Comparison of ENCODE assay signal across 9 cellular contexts in genomic region chr1:160098852-160099647, GRCh38. TPM values are rescaled to one million over a fixed set of nuclear protein-coding genes. Genes with fewer than 3 reads are reported as not detected.
DNase-seq lines count a peak whose midpoint lies in the region; ATAC-seq, FAIRE-seq and TF ChIP-seq lines count a peak whose summit lies in the region.
"Had no signal": no experiment of that assay in that cellular context is flagged by ENCODE, and none has a peak within 500 bp of the region (broad histone marks: within the 10 kb centered on the region; RNA-seq: fewer than 3 reads in every experiment).

No MANE protein-coding gene starts in this region.

- POLR2A ChIA-PET in BJ (lab: Charles Lee) (no interaction called here), HepG2 (lab: Yijun Ruan, JAX) (interaction anchor here (1.0 to 2.2 kb wide), 9 partner anchors 10 to 186 kb away, joined by 3 to 14 read pairs (median 6); partner anchors contain the start of genes DCAF8, KCNJ10 and PEX19)

- WGBS in HepG2 (ENCODE audit: low lambda C conversion rate): 1% methylated on average over 13 of the region's 40 CpGs

- in situ Hi-C loops in HepG2 (cut with HindIII; ENCODE audit: extremely low pct_ligation_motif_present, low pct_unique_long_range_greater_than_20kb): no loop called here

- peaks cover 18% of the 10 kb centered on the region for H3K79me2 ChIP-seq in HepG2 (ENCODE audit: insufficient read depth, low read length)

- CTCF ChIA-PET in BJ (lab: Yijun Ruan, JAX): interaction anchor here (0.8 to 4.3 kb wide), 8 partner anchors 10 to 192 kb away, joined by 3 to 46 read pairs (median 9); no protein-coding TSS in a partner anchor
- CTCF ChIA-PET in HepG2 (lab: Yijun Ruan, JAX; ENCODE audit: low intra/inter-chr PET ratio, low total read pairs): no interaction called here

- peak; percentile 20 to 72; a peak in 2 of 4 replicates for TF ChIP-seq POLR2A in HepG2 (IDR thresholded peaks at IDR 0.05; ENCODE audit: insufficient read depth in 1 of 2, low read depth in 2 of 2, low read length in 2 of 2)

- no peaks in the 10 kb centered on the region for H4K20me1 ChIP-seq in HepG2 (ENCODE audit: insufficient read depth, low read length)

- peak; percentile 46 for FAIRE-seq in HepG2 (lab: Jason Lieb, UNC)
- FAIRE-seq: TTC549 had no signal

- DNase-seq in BJ (ENCODE audit: low read depth): peak; percentile 41
- peak; percentile 97 for DNase-seq in NCI-H526 treated with DMSO at 0.1 percent for 48 hours (lab: John Stamatoyannopoulos, UW)
- peak; percentile 99 for DNase-seq in activated CD4-positive, alpha-beta T cell treated with anti-CD3 and anti-CD28 coated beads, Interleukin-2, amount 50 U/mL, for 1 hour
- DNase-seq in dedifferentiated amniotic fluid mesenchymal stem cell (ENCODE audit: extremely low spot score): peak; percentile 92
- DNase-seq in HepG2 (ENCODE audit: low spot score): peak; percentile 85
- DNase-seq in stimulated activated CD4-positive, alpha-beta T cell treated with anti-CD3 and anti-CD28 coated beads, Interleukin-2, amount 100 ng/mL, for 4 hours (ENCODE audit: low read depth): peak; percentile 98

- intact Hi-C loops in HepG2 (cut with micrococcal nuclease; ENCODE audit: unreplicated experiment): no loop called here

- H3K27me3 ChIP-seq in BJ (ENCODE audit: control insufficient read depth, insufficient read depth, low read length): no peaks in the 10 kb centered on the region
- H3K27me3 ChIP-seq in HepG2 (ENCODE audit: control insufficient read depth in 1 of 2, insufficient read depth in 2 of 2, low read length in 2 of 2): no peaks in the 10 kb centered on the region

- H3K27ac ChIP-seq in HepG2 (ENCODE audit: extremely low read length, insufficient read depth, low read length): peak overlapping the region; percentile 67

- H3K4me3 ChIP-seq in BJ (ENCODE audit: low read depth, low read length) (peak overlapping the region; percentile 65), HepG2 (replicated peaks in 1 of 3; ENCODE audit: insufficient read depth in 1 of 3, low read depth in 2 of 3, low read length in 3 of 3) (peak overlapping the region; percentile 69 to 76 (median 70))

- TSS peak; percentile 97 for BruUV-seq in HepG2 (replicated peaks; lab: Mats Ljungman, UMichigan)

- TF ChIP-seq RAD21 in HepG2 (CRISPR knock-in tag; IDR thresholded peaks at IDR 0.05): no peak

- peaks cover 87% of the 10 kb centered on the region for H3K4me1 ChIP-seq in HepG2 (ENCODE audit: insufficient read depth, low read length)

- H3K9me3 ChIP-seq in HepG2 (ENCODE audit: low read length): no peaks in the 10 kb centered on the region

- peak overlapping the region; percentile 76 for H2AFZ ChIP-seq in HepG2 (ENCODE audit: low read length)

- H3K36me3 ChIP-seq in BJ (ENCODE audit: control insufficient read depth, insufficient read depth, low read length) (no peaks in the 10 kb centered on the region), HepG2 (replicated peaks in 1 of 2; ENCODE audit: control insufficient read depth in 1 of 2, insufficient read depth in 2 of 2, low read length in 2 of 2) (no peaks in the 10 kb centered on the region; a peak in 1 of 5 replicates)

- ATAC-seq in GM19324 (IDR thresholded peaks at IDR 0.05; ENCODE audit: low FRiP score, unreplicated experiment) (peak; percentile 90), HG03457 (IDR thresholded peaks at IDR 0.05; ENCODE audit: unreplicated experiment) (peak; percentile 77), HepG2 (peak; percentile 79)

- H3K4me2 ChIP-seq in HepG2 (ENCODE audit: low read depth, low read length): peak overlapping the region; percentile 100

- no peak for TF ChIP-seq EP300 in HepG2 (IDR thresholded peaks at IDR 0.05; ENCODE audit: low read depth in 2 of 2, low read length in 2 of 2)
- TF ChIP-seq EP300 in HepG2 (CRISPR knock-in tag; IDR thresholded peaks at IDR 0.05; ENCODE audit: borderline replicate concordance): no peak

- peak overlapping the region; percentile 72 for H3K9ac ChIP-seq in HepG2 (ENCODE audit: insufficient read depth, low read depth, low read length)

- TF ChIP-seq CTCF in BJ (IDR thresholded peaks at IDR 0.05; ENCODE audit: insufficient read depth, low read depth, low read length) (no peak), HepG2 (CRISPR knock-in tag; IDR thresholded peaks at IDR 0.05) (peak; percentile 10; the same call in 1 of the 2 replicates)

RNA-seq across cellular contexts. Expression of gene IGSF8, which starts 0.6 kb away (rescaled TPM):
- polyA plus RNA-seq in BJ (2011; rRNA removed) (17.4 and 29.7 TPM in 2 replicates), HepG2 (2011; rRNA removed) (41.0 and 52.1 TPM in 2 replicates)
- polyA minus RNA-seq in BJ (2011; rRNA and poly(A)+ RNA removed): 9.3 and 11.9 TPM in 2 replicates
- 8.0 and 24.0 TPM in 2 replicates for total RNA-seq in HepG2 (2016; rRNA removed; fragmentation: Illumina TruSeq; extraction: Trizol)
- 1.8 and 1.9 TPM in 2 replicates for total RNA-seq in HepG2 (2016; cell fraction: cytosol; rRNA removed; fragmentation: Illumina TruSeq; extraction: Trizol; ENCODE audit: low read depth)
- total RNA-seq in HepG2 (2016; cell fraction: insoluble cytoplasmic fraction; rRNA removed; fragmentation: Illumina TruSeq; extraction: Trizol): 7.7 and 25.9 TPM in 2 replicates
- total RNA-seq in HepG2 (2016; cell fraction: membrane; rRNA removed; fragmentation: Illumina TruSeq; extraction: Trizol): 3.4 and 4.0 TPM in 2 replicates
- total RNA-seq in HepG2 (2016; cell fraction: nucleus; rRNA removed; fragmentation: Illumina TruSeq; extraction: Trizol): 24.1 and 29.5 TPM in 2 replicates
- polyA plus RNA-seq in HepG2 (2011; cell fraction: cytosol; rRNA removed): 36.7 and 58.5 TPM in 2 replicates
- 81.8 and 93.4 TPM in 2 replicates for polyA plus RNA-seq in HepG2 (2011; cell fraction: nucleus; rRNA removed)
- 24.4 and 32.1 TPM in 2 replicates for polyA plus RNA-seq in HepG2 (2012)
- 1.6 and 1.8 TPM in 2 replicates for polyA plus RNA-seq in HepG2 (2016; cell fraction: cytosol; fragmentation: Illumina TruSeq; extraction: Trizol; ENCODE audit: low read depth)
- polyA plus RNA-seq in HepG2 (2016; cell fraction: insoluble cytoplasmic fraction; fragmentation: Illumina TruSeq; extraction: Trizol; ENCODE audit: low read depth): 7.6 and 8.9 TPM in 2 replicates
- polyA plus RNA-seq in HepG2 (2016; cell fraction: membrane; fragmentation: Illumina TruSeq; extraction: Trizol; ENCODE audit: low read depth): 2.6 and 3.2 TPM in 2 replicates
- polyA plus RNA-seq in HepG2 (2016; cell fraction: nucleus; fragmentation: Illumina TruSeq; extraction: Trizol; ENCODE audit: insufficient read depth, low read depth): 46.1 TPM in 2 replicates
- 27.5 and 60.2 TPM in 2 replicates for polyA minus RNA-seq in HepG2 (2011; rRNA and poly(A)+ RNA removed; ENCODE audit: low replicate concordance)
- polyA minus RNA-seq in HepG2 (2011; cell fraction: cytosol; rRNA and poly(A)+ RNA removed): 25.5 and 26.7 TPM in 2 replicates
- 11.6 and 14.0 TPM in 2 replicates for polyA minus RNA-seq in HepG2 (2011; cell fraction: nucleus; rRNA and poly(A)+ RNA removed)

RNA-seq across cellular contexts. Expression of gene ATP1A2, which starts 16.5 kb away (rescaled TPM):
- 0.49 and 1.1 TPM in 2 replicates for polyA plus RNA-seq in BJ (2011; rRNA removed)
- polyA minus RNA-seq in BJ (2011; rRNA and poly(A)+ RNA removed): 0.26 and 0.47 TPM in 2 replicates
- total RNA-seq in HepG2 (2016; rRNA removed; fragmentation: Illumina TruSeq; extraction: Trizol): not detected in 2 replicates
- not detected in 2 replicates for total RNA-seq in HepG2 (2016; cell fraction: cytosol; rRNA removed; fragmentation: Illumina TruSeq; extraction: Trizol; ENCODE audit: low read depth)
- total RNA-seq in HepG2 (2016; cell fraction: insoluble cytoplasmic fraction; rRNA removed; fragmentation: Illumina TruSeq; extraction: Trizol): 0.02 TPM in 1 of 2 replicates, not detected in the other
- total RNA-seq in HepG2 (2016; cell fraction: membrane; rRNA removed; fragmentation: Illumina TruSeq; extraction: Trizol): 0.03 TPM in 1 of 2 replicates, not detected in the other
- total RNA-seq in HepG2 (2016; cell fraction: nucleus; rRNA removed; fragmentation: Illumina TruSeq; extraction: Trizol): not detected in 2 replicates
- polyA plus RNA-seq in HepG2 (2011; rRNA removed): 0.16 TPM in 2 replicates
- 0.04 and 0.16 TPM in 2 replicates for polyA plus RNA-seq in HepG2 (2011; cell fraction: cytosol; rRNA removed)
- 0.50 and 1.3 TPM in 2 replicates for polyA plus RNA-seq in HepG2 (2011; cell fraction: nucleus; rRNA removed)
- 0.16 and 0.95 TPM in 2 replicates for polyA plus RNA-seq in HepG2 (2012)
- polyA plus RNA-seq in HepG2 (2016; cell fraction: cytosol; fragmentation: Illumina TruSeq; extraction: Trizol; ENCODE audit: low read depth): not detected in 2 replicates
- polyA plus RNA-seq in HepG2 (2016; cell fraction: insoluble cytoplasmic fraction; fragmentation: Illumina TruSeq; extraction: Trizol; ENCODE audit: low read depth): not detected in 2 replicates
- polyA plus RNA-seq in HepG2 (2016; cell fraction: membrane; fragmentation: Illumina TruSeq; extraction: Trizol; ENCODE audit: low read depth): not detected in 2 replicates
- not detected in 2 replicates for polyA plus RNA-seq in HepG2 (2016; cell fraction: nucleus; fragmentation: Illumina TruSeq; extraction: Trizol; ENCODE audit: insufficient read depth, low read depth)
- polyA minus RNA-seq in HepG2 (2011; rRNA and poly(A)+ RNA removed; ENCODE audit: low replicate concordance): 0.07 and 0.44 TPM in 2 replicates
- polyA minus RNA-seq in HepG2 (2011; cell fraction: cytosol; rRNA and poly(A)+ RNA removed): 0.18 and 0.79 TPM in 2 replicates
- 0.26 and 0.37 TPM in 2 replicates for polyA minus RNA-seq in HepG2 (2011; cell fraction: nucleus; rRNA and poly(A)+ RNA removed)

RNA-seq across cellular contexts. Expression of gene KCNJ9, which starts 17.7 kb away (rescaled TPM):
- polyA plus RNA-seq in BJ (2011; rRNA removed): not detected in 2 replicates
- not detected in 2 replicates for polyA minus RNA-seq in BJ (2011; rRNA and poly(A)+ RNA removed)
- not detected in 2 replicates for total RNA-seq in HepG2 (2016; rRNA removed; fragmentation: Illumina TruSeq; extraction: Trizol)
- total RNA-seq in HepG2 (2016; cell fraction: cytosol; rRNA removed; fragmentation: Illumina TruSeq; extraction: Trizol; ENCODE audit: low read depth): not detected in 2 replicates
- not detected in 2 replicates for total RNA-seq in HepG2 (2016; cell fraction: insoluble cytoplasmic fraction; rRNA removed; fragmentation: Illumina TruSeq; extraction: Trizol)
- not detected in 2 replicates for total RNA-seq in HepG2 (2016; cell fraction: membrane; rRNA removed; fragmentation: Illumina TruSeq; extraction: Trizol)
- total RNA-seq in HepG2 (2016; cell fraction: nucleus; rRNA removed; fragmentation: Illumina TruSeq; extraction: Trizol): not detected in 2 replicates
- polyA plus RNA-seq in HepG2 (2011; rRNA removed): not detected in 2 replicates
- 0.01 TPM in 1 of 2 replicates, not detected in the other for polyA plus RNA-seq in HepG2 (2011; cell fraction: cytosol; rRNA removed)
- polyA plus RNA-seq in HepG2 (2011; cell fraction: nucleus; rRNA removed): 0.03 and 0.06 TPM in 2 replicates
- polyA plus RNA-seq in HepG2 (2012): not detected in 2 replicates
- not detected in 2 replicates for polyA plus RNA-seq in HepG2 (2016; cell fraction: cytosol; fragmentation: Illumina TruSeq; extraction: Trizol; ENCODE audit: low read depth)
- not detected in 2 replicates for polyA plus RNA-seq in HepG2 (2016; cell fraction: insoluble cytoplasmic fraction; fragmentation: Illumina TruSeq; extraction: Trizol; ENCODE audit: low read depth)
- not detected in 2 replicates for polyA plus RNA-seq in HepG2 (2016; cell fraction: membrane; fragmentation: Illumina TruSeq; extraction: Trizol; ENCODE audit: low read depth)
- polyA plus RNA-seq in HepG2 (2016; cell fraction: nucleus; fragmentation: Illumina TruSeq; extraction: Trizol; ENCODE audit: insufficient read depth, low read depth): not detected in 2 replicates
- not detected in 2 replicates for polyA minus RNA-seq in HepG2 (2011; rRNA and poly(A)+ RNA removed; ENCODE audit: low replicate concordance)
- polyA minus RNA-seq in HepG2 (2011; cell fraction: cytosol; rRNA and poly(A)+ RNA removed): not detected in 2 replicates
- polyA minus RNA-seq in HepG2 (2011; cell fraction: nucleus; rRNA and poly(A)+ RNA removed): not detected in 2 replicates

RNA-seq across cellular contexts. Expression of gene KCNJ10, which starts 29.1 kb away (rescaled TPM):
- polyA plus RNA-seq in BJ (2011; rRNA removed): not detected in 2 replicates
- not detected in 2 replicates for polyA minus RNA-seq in BJ (2011; rRNA and poly(A)+ RNA removed)
- 4.1 and 4.4 TPM in 2 replicates for total RNA-seq in HepG2 (2016; rRNA removed; fragmentation: Illumina TruSeq; extraction: Trizol)
- 1.3 and 1.6 TPM in 2 replicates for total RNA-seq in HepG2 (2016; cell fraction: cytosol; rRNA removed; fragmentation: Illumina TruSeq; extraction: Trizol; ENCODE audit: low read depth)
- 3.2 and 4.0 TPM in 2 replicates for total RNA-seq in HepG2 (2016; cell fraction: insoluble cytoplasmic fraction; rRNA removed; fragmentation: Illumina TruSeq; extraction: Trizol)
- 3.8 and 4.4 TPM in 2 replicates for total RNA-seq in HepG2 (2016; cell fraction: membrane; rRNA removed; fragmentation: Illumina TruSeq; extraction: Trizol)
- total RNA-seq in HepG2 (2016; cell fraction: nucleus; rRNA removed; fragmentation: Illumina TruSeq; extraction: Trizol): 8.4 and 9.2 TPM in 2 replicates
- 9.9 and 10.3 TPM in 2 replicates for polyA plus RNA-seq in HepG2 (2011; rRNA removed)
- polyA plus RNA-seq in HepG2 (2011; cell fraction: cytosol; rRNA removed): 5.4 and 7.7 TPM in 2 replicates
- 16.5 and 20.7 TPM in 2 replicates for polyA plus RNA-seq in HepG2 (2011; cell fraction: nucleus; rRNA removed)
- polyA plus RNA-seq in HepG2 (2012): 3.2 and 4.8 TPM in 2 replicates
- polyA plus RNA-seq in HepG2 (2016; cell fraction: cytosol; fragmentation: Illumina TruSeq; extraction: Trizol; ENCODE audit: low read depth): 1.4 and 1.8 TPM in 2 replicates
- 6.3 and 7.5 TPM in 2 replicates for polyA plus RNA-seq in HepG2 (2016; cell fraction: insoluble cytoplasmic fraction; fragmentation: Illumina TruSeq; extraction: Trizol; ENCODE audit: low read depth)
- 3.7 and 3.9 TPM in 2 replicates for polyA plus RNA-seq in HepG2 (2016; cell fraction: membrane; fragmentation: Illumina TruSeq; extraction: Trizol; ENCODE audit: low read depth)
- polyA plus RNA-seq in HepG2 (2016; cell fraction: nucleus; fragmentation: Illumina TruSeq; extraction: Trizol; ENCODE audit: insufficient read depth, low read depth): 20.4 and 22.0 TPM in 2 replicates
- 34.8 TPM in 1 of 2 replicates, not detected in the other for polyA minus RNA-seq in HepG2 (2011; rRNA and poly(A)+ RNA removed; ENCODE audit: low replicate concordance)
- polyA minus RNA-seq in HepG2 (2011; cell fraction: cytosol; rRNA and poly(A)+ RNA removed): 4.8 and 5.5 TPM in 2 replicates
- 6.7 and 8.1 TPM in 2 replicates for polyA minus RNA-seq in HepG2 (2011; cell fraction: nucleus; rRNA and poly(A)+ RNA removed)

RNA-seq across cellular contexts. Expression of gene ATP1A4, which starts 52.4 kb away (rescaled TPM):
- polyA plus RNA-seq in BJ (2011; rRNA removed): not detected in 2 replicates
- not detected in 2 replicates for polyA minus RNA-seq in BJ (2011; rRNA and poly(A)+ RNA removed)
- total RNA-seq in HepG2 (2016; rRNA removed; fragmentation: Illumina TruSeq; extraction: Trizol): not detected in 2 replicates
- not detected in 2 replicates for total RNA-seq in HepG2 (2016; cell fraction: cytosol; rRNA removed; fragmentation: Illumina TruSeq; extraction: Trizol; ENCODE audit: low read depth)
- total RNA-seq in HepG2 (2016; cell fraction: insoluble cytoplasmic fraction; rRNA removed; fragmentation: Illumina TruSeq; extraction: Trizol): not detected in 2 replicates
- not detected in 2 replicates for total RNA-seq in HepG2 (2016; cell fraction: membrane; rRNA removed; fragmentation: Illumina TruSeq; extraction: Trizol)
- not detected in 2 replicates for total RNA-seq in HepG2 (2016; cell fraction: nucleus; rRNA removed; fragmentation: Illumina TruSeq; extraction: Trizol)
- polyA plus RNA-seq in HepG2 (2011; rRNA removed): not detected in 2 replicates
- polyA plus RNA-seq in HepG2 (2011; cell fraction: cytosol; rRNA removed): not detected in 2 replicates
- not detected in 2 replicates for polyA plus RNA-seq in HepG2 (2011; cell fraction: nucleus; rRNA removed)
- not detected in 2 replicates for polyA plus RNA-seq in HepG2 (2012)
- polyA plus RNA-seq in HepG2 (2016; cell fraction: cytosol; fragmentation: Illumina TruSeq; extraction: Trizol; ENCODE audit: low read depth): not detected in 2 replicates
- polyA plus RNA-seq in HepG2 (2016; cell fraction: insoluble cytoplasmic fraction; fragmentation: Illumina TruSeq; extraction: Trizol; ENCODE audit: low read depth): not detected in 2 replicates
- not detected in 2 replicates for polyA plus RNA-seq in HepG2 (2016; cell fraction: membrane; fragmentation: Illumina TruSeq; extraction: Trizol; ENCODE audit: low read depth)
- not detected in 2 replicates for polyA plus RNA-seq in HepG2 (2016; cell fraction: nucleus; fragmentation: Illumina TruSeq; extraction: Trizol; ENCODE audit: insufficient read depth, low read depth)
- not detected in 2 replicates for polyA minus RNA-seq in HepG2 (2011; rRNA and poly(A)+ RNA removed; ENCODE audit: low replicate concordance)
- polyA minus RNA-seq in HepG2 (2011; cell fraction: cytosol; rRNA and poly(A)+ RNA removed): not detected in 2 replicates
- polyA minus RNA-seq in HepG2 (2011; cell fraction: nucleus; rRNA and poly(A)+ RNA removed): not detected in 2 replicates

Comparison
In these comparisons a context has a peak if more than half of its experiments do, and no peak if none do; other contexts are left out.
1. Peak in every context shown above with its lines: DNase-seq, ATAC-seq, H3K4me3 ChIP-seq and H3K27ac ChIP-seq.
2. DNase-seq: peak in every context shown above with its lines; median percentile 99 in activated CD4-positive, alpha-beta T cell treated with anti-CD3 and anti-CD28 coated beads, Interleukin-2, amount 50 U/mL, for 1 hour; 98 in stimulated activated CD4-positive, alpha-beta T cell treated with anti-CD3 and anti-CD28 coated beads, Interleukin-2, amount 100 ng/mL, for 4 hours; 97 in NCI-H526 treated with DMSO at 0.1 percent for 48 hours; 92 in dedifferentiated amniotic fluid mesenchymal stem cell; 85 in HepG2; 41 in BJ.